8 cellular contexts compared by ENCODE assay signal in genomic region chr7:74253975-74254857, GRCh38. TPM values are rescaled to one million over a fixed set of nuclear protein-coding genes. Genes with fewer than 3 reads are reported as not detected.
DNase-seq lines count a peak whose midpoint lies in the region; ATAC-seq and TF ChIP-seq lines count a peak whose summit lies in the region.

Gene RFC2 (minus strand): TSS chr7:74254399. CDS start chr7:74254383, 16 bp downstream.

- peak within 1 kb of the TSS; percentile 99 for H3K4me3 Mint-ChIP-seq in dendritic cell treated with granulocyte-macrophage colony-stimulating factor and Interleukin-4, amounts not matched to agents 40 ng/mL and 50 ng/mL, for 4 days

- DNase-seq in GM19240 (ENCODE audit: insufficient read length, low spot score) = peak; percentile 87
- DNase-seq in NCI-H526 treated with DMSO at 0.1 percent for 48 hours (lab: John Stamatoyannopoulos, UW) = peak; percentile 79
- peak; percentile 96 for DNase-seq in activated CD4-positive, alpha-beta T cell treated with anti-CD3 and anti-CD28 coated beads, Interleukin-2, amount 50 U/mL, for 1 hour
- peak; percentile 97 to 99 for DNase-seq in left lung
- peak; percentile 99 for DNase-seq in stimulated activated CD4-positive, alpha-beta T cell treated with anti-CD3 and anti-CD28 coated beads, Interleukin-2, amount 100 ng/mL, for 48 hours

- H3K36me3 ChIP-seq in BLaER1 treated with 17β-estradiol and CSF1 and Interleukin-3, amounts not matched to agents 10 nM and 100 nM = peaks cover 22 to 41% (median 33%) of the 10 kb centered on the region in 11 experiments
- peaks cover 0 to 25% of the 10 kb centered on the region in 2 donors for H3K36me3 ChIP-seq in left lung

- H3K4me1 Mint-ChIP-seq in dendritic cell treated with granulocyte-macrophage colony-stimulating factor and Interleukin-4, amounts not matched to agents 40 ng/mL and 50 ng/mL, for 4 days (ENCODE audit: low read depth) = peaks cover 46% of the 10 kb centered on the region

- peaks cover 47 to 82% (median 62%) of the 10 kb centered on the region in 10 experiments for H3K4me1 ChIP-seq in BLaER1 treated with 17β-estradiol and CSF1 and Interleukin-3, amounts not matched to agents 10 nM and 100 nM
- H3K4me1 ChIP-seq in left lung = peaks cover 20 to 41% of the 10 kb centered on the region in 2 donors

- H3K9ac ChIP-seq in BLaER1 treated with 17β-estradiol and CSF1 and Interleukin-3, amounts not matched to agents 10 nM and 100 nM = peak within 1 kb of the TSS; percentile 88 to 97 (median 94)

- no peaks in the 10 kb centered on the region for H3K27me3 Mint-ChIP-seq in dendritic cell treated with granulocyte-macrophage colony-stimulating factor and Interleukin-4, amounts not matched to agents 40 ng/mL and 50 ng/mL, for 4 days

- H3K9me3 ChIP-seq in BLaER1 treated with 17β-estradiol and CSF1 and Interleukin-3, amounts not matched to agents 10 nM and 100 nM (replicated peaks in 1 of 11) = no peaks in the 10 kb centered on the region
- H3K9me3 ChIP-seq in left lung = no peaks in the 10 kb centered on the region

- peak within 1 kb of the TSS; percentile 80 to 98 (median 88) for H3K4me3 ChIP-seq in BLaER1 treated with 17β-estradiol and CSF1 and Interleukin-3, amounts not matched to agents 10 nM and 100 nM
- peak within 1 kb of the TSS; percentile 69 to 79 for H3K4me3 ChIP-seq in left lung

- peak within 1 kb of the TSS; percentile 81 to 99 (median 96) for H3K4me2 ChIP-seq in BLaER1 treated with 17β-estradiol and CSF1 and Interleukin-3, amounts not matched to agents 10 nM and 100 nM

- ATAC-seq in HG03460 (IDR thresholded peaks at IDR 0.05; ENCODE audit: unreplicated experiment) (peak; percentile 74), left lung (peak; percentile 99)

- peak within 1 kb of the TSS; percentile 82 to 94 (median 91) for H3K27ac ChIP-seq in BLaER1 treated with 17β-estradiol and CSF1 and Interleukin-3, amounts not matched to agents 10 nM and 100 nM
- peak within 1 kb of the TSS; percentile 97 to 99 for H3K27ac ChIP-seq in left lung

- no peaks in the 10 kb centered on the region for H3K27me3 ChIP-seq in BLaER1 treated with 17β-estradiol and CSF1 and Interleukin-3, amounts not matched to agents 10 nM and 100 nM
- H3K27me3 ChIP-seq in left lung = no peaks in the 10 kb centered on the region

- intact Hi-C loops in dendritic cell treated with granulocyte-macrophage colony-stimulating factor and Interleukin-4, amounts not matched to agents 40 ng/mL and 50 ng/mL, for 4 days (cut with micrococcal nuclease) = loop anchor here (2.0 to 5.0 kb wide), 2 partner anchors 19 to 47 kb away; no protein-coding TSS in a partner anchor
- intact Hi-C loops in left lung (cut with DNase I) = no loop called here

- H4K20me1 ChIP-seq in BLaER1 treated with 17β-estradiol and CSF1 and Interleukin-3, amounts not matched to agents 10 nM and 100 nM = peaks cover 0 to 12% (median 0%) of the 10 kb centered on the region in 11 experiments; a peak in 2 of 22 replicates

- peaks cover 41% of the 10 kb centered on the region for H3K36me3 Mint-ChIP-seq in dendritic cell treated with granulocyte-macrophage colony-stimulating factor and Interleukin-4, amounts not matched to agents 40 ng/mL and 50 ng/mL, for 4 days (ENCODE audit: low read depth)

- peak; percentile 19 to 76 for TF ChIP-seq CTCF in left lung (IDR thresholded peaks at IDR 0.05)

- H3K27ac Mint-ChIP-seq in dendritic cell treated with granulocyte-macrophage colony-stimulating factor and Interleukin-4, amounts not matched to agents 40 ng/mL and 50 ng/mL, for 4 days = peak within 1 kb of the TSS; percentile 98

- H3K9me3 Mint-ChIP-seq in dendritic cell treated with granulocyte-macrophage colony-stimulating factor and Interleukin-4, amounts not matched to agents 40 ng/mL and 50 ng/mL, for 4 days = no peaks in the 10 kb centered on the region

RNA-seq across cellular contexts. Expression of gene RFC2, which starts in this region (rescaled TPM):
- 10 to 100 TPM; 17.0 to 24.5 TPM for total RNA-seq in left lung

Comparison
In these comparisons a context has a peak if more than half of its experiments do, and no peak if none do; other contexts are left out.
1. Peak in every context shown above with its lines: DNase-seq, ATAC-seq, H3K4me3 ChIP-seq and H3K27ac ChIP-seq.